ENCODE assay signal across 13 cellular contexts in the genomic region with DNA sequence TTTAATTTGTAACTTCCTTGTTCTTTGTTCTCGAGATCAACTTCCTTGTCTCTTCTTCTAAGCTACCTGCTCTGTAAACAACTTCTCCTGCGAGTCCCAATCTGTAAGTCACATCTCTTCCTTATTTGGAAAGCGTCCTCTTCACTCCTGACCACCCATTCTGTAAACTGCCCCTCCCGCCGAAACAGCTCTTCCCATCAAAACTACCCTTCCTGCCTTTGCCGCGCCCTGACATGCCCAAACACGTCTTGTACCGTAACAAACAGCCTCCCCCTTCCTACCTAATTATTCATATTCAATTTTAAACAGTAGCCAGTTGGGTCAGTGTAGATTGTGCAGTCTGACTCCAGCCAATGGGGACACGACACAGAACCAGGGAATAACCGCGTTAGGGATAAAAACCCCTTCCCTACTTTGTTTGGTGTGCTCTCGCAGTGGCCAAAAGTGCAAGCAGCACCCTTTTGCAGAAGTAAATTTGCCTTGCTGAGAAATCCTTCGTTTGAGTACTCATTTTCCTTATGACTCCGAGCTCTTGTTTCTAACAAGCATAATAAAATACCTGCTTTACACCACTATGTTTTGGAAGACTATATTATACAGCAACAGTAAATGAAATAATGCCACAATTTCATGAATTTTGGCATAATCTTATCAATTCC. TPM values are rescaled to one million over a fixed set of nuclear protein-coding genes. Genes with fewer than 3 reads are reported as not detected.
A peak's percentile ranks its signal among the peaks of the same experiment; 100 is the strongest.
DNase-seq lines count a peak whose midpoint lies in the region; ATAC-seq, FAIRE-seq and TF ChIP-seq lines count a peak whose summit lies in the region.
"Had no signal": no experiment of that assay in that cellular context is flagged by ENCODE, and none has a peak within 500 bp of the region (broad histone marks: within the 10 kb centered on the region; RNA-seq: fewer than 3 reads in every experiment).

No MANE protein-coding gene starts in this region.

- TF ChIP-seq EP300 in H1 (IDR thresholded peaks at IDR 0.05; ENCODE audit: borderline replicate concordance in 1 of 2, low read depth in 2 of 2, low read length in 2 of 2) = no peak

- H3K4me3 Mint-ChIP-seq in activated naive CD8-positive, alpha-beta T cell treated with anti-CD3 and anti-CD28 coated beads, Interleukin-2, amount 10 ng/mL, durations not matched to agents 7 days and 5 days = no peak overlapping the region
- no peak overlapping the region for H3K4me3 Mint-ChIP-seq in activated naive CD8-positive, alpha-beta T cell treated with anti-CD3 and anti-CD28 coated beads, Interleukin-2, amount 50 U/mL, for 24 hours
- H3K4me3 Mint-ChIP-seq in stimulated activated naive B cell treated with anti-CD40 and anti-IgM and Interleukin-4, amounts not matched to agents 10 μg/mL and 1 μg/mL and 100 μg/mL, for 72 hours = peak overlapping the region in 1 of 2 donors; percentile 1
- H3K4me3 Mint-ChIP-seq: HFFc6 had no signal

- peaks cover 2 to 11% of the 10 kb centered on the region in 2 experiments; a peak in 3 of 4 replicates for H3K9me3 ChIP-seq in H1 (ENCODE audit: insufficient read depth in 2 of 2, low read depth in 1 of 2, low read length in 1 of 2)

- peak; percentile 58 for FAIRE-seq in H1 (lab: Jason Lieb, UNC)
- FAIRE-seq: kidney had no signal

- no peak overlapping the region for H4K5ac ChIP-seq in H1 (ENCODE audit: insufficient read length, low read depth, low read length)

- no peak overlapping the region for H3K14ac ChIP-seq in H1 (ENCODE audit: insufficient read length)

- no peak overlapping the region for H2BK20ac ChIP-seq in H1 (ENCODE audit: low read length)

- no peaks in the 10 kb centered on the region for H3K23me2 ChIP-seq in H1 (ENCODE audit: low read depth, low read length)

- peaks cover 4% of the 10 kb centered on the region for H3K79me1 ChIP-seq in H1 (ENCODE audit: low read depth, low read length)

- no peaks in the 10 kb centered on the region for H3K4me1 ChIP-seq in H1 (replicated peaks in 1 of 4; ENCODE audit: control insufficient read depth in 3 of 4, insufficient read depth in 4 of 4, low read length in 3 of 4)
- H3K4me1 ChIP-seq: parathyroid adenoma had no signal

- H4K20me1 ChIP-seq in H1 (replicated peaks in 1 of 2; ENCODE audit: control insufficient read depth in 1 of 2, insufficient read depth in 2 of 2, low read length in 2 of 2) = peaks cover 0 to 2% of the 10 kb centered on the region in 2 experiments

- H4K91ac ChIP-seq in H1 (replicated peaks; ENCODE audit: insufficient read length, low read length) = peak overlapping the region; percentile 54

- no peak overlapping the region for H2AFZ ChIP-seq in H1 (ENCODE audit: low read length)
- H2AFZ ChIP-seq: parathyroid adenoma had no signal

- H3K79me2 ChIP-seq in H1 (ENCODE audit: control insufficient read depth in 1 of 2, insufficient read depth in 2 of 2, low read length in 2 of 2) = peaks cover 3 to 82% of the 10 kb centered on the region in 2 experiments; a peak in 3 of 4 replicates

- H2BK5ac ChIP-seq in H1 (ENCODE audit: low read depth, low read length) = peak overlapping the region; percentile 86; the same call in 1 of the 2 replicates

- H3K4me1 Mint-ChIP-seq in activated naive CD8-positive, alpha-beta T cell treated with anti-CD3 and anti-CD28 coated beads, Interleukin-2, amount 10 ng/mL, durations not matched to agents 7 days and 5 days = peaks cover 5% of the 10 kb centered on the region
- peaks cover 18% of the 10 kb centered on the region for H3K4me1 Mint-ChIP-seq in activated naive CD8-positive, alpha-beta T cell treated with anti-CD3 and anti-CD28 coated beads, Interleukin-2, amount 50 U/mL, for 24 hours
- H3K4me1 Mint-ChIP-seq in stimulated activated naive B cell treated with anti-CD40 and anti-IgM and Interleukin-4, amounts not matched to agents 10 μg/mL and 1 μg/mL and 100 μg/mL, for 72 hours = peaks cover 10 to 21% of the 10 kb centered on the region in 2 donors

- ATAC-seq in activated naive CD8-positive, alpha-beta T cell treated with anti-CD3 and anti-CD28 coated beads, Interleukin-2, amount 10 ng/mL, durations not matched to agents 7 days and 5 days (ENCODE audit: low read depth) = no peak
- no peak for ATAC-seq in activated naive CD8-positive, alpha-beta T cell treated with anti-CD3 and anti-CD28 coated beads, Interleukin-2, amount 50 U/mL, for 24 hours
- no peak for ATAC-seq in stimulated activated naive B cell treated with anti-CD40 and anti-IgM and Interleukin-4, amounts not matched to agents 10 μg/mL and 1 μg/mL and 100 μg/mL, for 72 hours (replicated peaks)

- POLR2A ChIA-PET in activated naive CD8-positive, alpha-beta T cell treated with anti-CD3 and anti-CD28 coated beads, Interleukin-2, amount 10 ng/mL, durations not matched to agents 7 days and 5 days (lab: Charles Lee) = no interaction called here
- POLR2A ChIA-PET in H1 (lab: Charles Lee; ENCODE audit: partially characterized antibody) = interaction anchor here (0.6 to 2.6 kb wide), 6 partner anchors 9 to 65 kb away, joined by 3 to 14 read pairs (median 4); partner anchors contain the start of genes KATNAL2 and PIAS2

- H3K27me3 ChIP-seq in H1 (replicated peaks in 1 of 4; ENCODE audit: control insufficient read depth in 3 of 4, extremely low read depth in 1 of 4, insufficient read depth in 3 of 4, low read length in 3 of 4) = no peaks in the 10 kb centered on the region

- H3K18ac ChIP-seq in H1 (ENCODE audit: extremely low read depth, low read length) = no peak overlapping the region

- no peak overlapping the region for H2BK120ac ChIP-seq in H1 (replicated peaks; ENCODE audit: low read depth, low read length)

- H3K27me3 Mint-ChIP-seq in activated naive CD8-positive, alpha-beta T cell treated with anti-CD3 and anti-CD28 coated beads, Interleukin-2, amount 10 ng/mL, durations not matched to agents 7 days and 5 days = no peaks in the 10 kb centered on the region
- no peaks in the 10 kb centered on the region for H3K27me3 Mint-ChIP-seq in activated naive CD8-positive, alpha-beta T cell treated with anti-CD3 and anti-CD28 coated beads, Interleukin-2, amount 50 U/mL, for 24 hours
- no peaks in the 10 kb centered on the region for H3K27me3 Mint-ChIP-seq in stimulated activated naive B cell treated with anti-CD40 and anti-IgM and Interleukin-4, amounts not matched to agents 10 μg/mL and 1 μg/mL and 100 μg/mL, for 72 hours

- H4K8ac ChIP-seq in H1 (ENCODE audit: extremely low read depth, insufficient read depth, low read length) = no peak overlapping the region

- H2AK5ac ChIP-seq in H1 (ENCODE audit: low read depth, low read length) = no peak overlapping the region; the same call in 1 of the 2 replicates

- H3K36me3 ChIP-seq in H1 (ENCODE audit: control insufficient read depth in 2 of 4, insufficient read depth in 4 of 4, low read length in 3 of 4) = peaks cover 0 to 25% (median 6%) of the 10 kb centered on the region in 4 experiments; a peak in 3 of 8 replicates

- no peak for TF ChIP-seq RAD21 in H1 (IDR thresholded peaks at IDR 0.05 in 1 of 2, conservative IDR thresholded peaks at IDR 0.05 in 1 of 2; ENCODE audit: low read depth in 2 of 2, low read length in 2 of 2)

- DNase-seq in activated naive CD8-positive, alpha-beta T cell treated with anti-CD3 and anti-CD28 coated beads, Interleukin-2, amount 10 ng/mL, durations not matched to agents 7 days and 5 days = no peak
- DNase-seq in activated naive CD8-positive, alpha-beta T cell treated with anti-CD3 and anti-CD28 coated beads, Interleukin-2, amount 50 U/mL, for 24 hours = no peak
- peak; percentile 8 for DNase-seq in OCI-M1 (lab: John Stamatoyannopoulos, UW)
- DNase-seq in H1 (ENCODE audit: low read depth in 1 of 2, low spot score in 2 of 2) = no peak
- no peak for DNase-seq in stimulated activated naive B cell treated with anti-CD40 and anti-IgM and Interleukin-4, amounts not matched to agents 10 μg/mL and 1 μg/mL and 100 μg/mL, for 72 hours
- no peak for DNase-seq in NCI-H82 treated with DMSO at 0.1 percent for 48 hours (lab: John Stamatoyannopoulos, UW; ENCODE audit: unreplicated experiment)
- DNase-seq in hippocampal formation (lab: John Stamatoyannopoulos, UW) = no peak
- no peak for DNase-seq in ecto neural progenitor cell (ENCODE audit: low spot score)
- DNase-seq: central memory CD4-positive, alpha-beta T cell; HFFc6; kidney; substantia nigra had no signal

- peaks cover 52% of the 10 kb centered on the region for H3K36me3 Mint-ChIP-seq in activated naive CD8-positive, alpha-beta T cell treated with anti-CD3 and anti-CD28 coated beads, Interleukin-2, amount 10 ng/mL, durations not matched to agents 7 days and 5 days
- H3K36me3 Mint-ChIP-seq in activated naive CD8-positive, alpha-beta T cell treated with anti-CD3 and anti-CD28 coated beads, Interleukin-2, amount 50 U/mL, for 24 hours (ENCODE audit: low read depth) = peaks cover 67% of the 10 kb centered on the region
- H3K36me3 Mint-ChIP-seq in stimulated activated naive B cell treated with anti-CD40 and anti-IgM and Interleukin-4, amounts not matched to agents 10 μg/mL and 1 μg/mL and 100 μg/mL, for 72 hours = peaks cover 53 to 74% of the 10 kb centered on the region in 2 donors

- H3K9ac ChIP-seq in H1 (replicated peaks in 1 of 4; ENCODE audit: extremely low read depth in 1 of 4, low read depth in 3 of 4, low read length in 3 of 4) = no peak overlapping the region; a peak in 2 of 7 replicates
- H3K9ac ChIP-seq: parathyroid adenoma had no signal

- no peak overlapping the region for H3K4ac ChIP-seq in H1 (replicated peaks; ENCODE audit: insufficient read length, low read depth, low read length)

- no peak overlapping the region for H2BK12ac ChIP-seq in H1 (ENCODE audit: low read depth, low read length)

- H2BK15ac ChIP-seq in H1 (ENCODE audit: low read length) = no peak overlapping the region

- CTCF ChIA-PET in H1 (lab: Charles Lee; ENCODE audit: partially characterized antibody) = interaction anchor here (0.6 to 1.1 kb wide), 3 partner anchors 8 to 433 kb away, joined by 3 read pairs; no protein-coding TSS in a partner anchor

- peaks cover 32% of the 10 kb centered on the region for H3K9me3 Mint-ChIP-seq in activated naive CD8-positive, alpha-beta T cell treated with anti-CD3 and anti-CD28 coated beads, Interleukin-2, amount 10 ng/mL, durations not matched to agents 7 days and 5 days
- H3K9me3 Mint-ChIP-seq in activated naive CD8-positive, alpha-beta T cell treated with anti-CD3 and anti-CD28 coated beads, Interleukin-2, amount 50 U/mL, for 24 hours = peaks cover 43% of the 10 kb centered on the region
- H3K9me3 Mint-ChIP-seq in stimulated activated naive B cell treated with anti-CD40 and anti-IgM and Interleukin-4, amounts not matched to agents 10 μg/mL and 1 μg/mL and 100 μg/mL, for 72 hours = peaks cover 19% of the 10 kb centered on the region in 2 donors

- H3K56ac ChIP-seq in H1 (replicated peaks; ENCODE audit: insufficient read length, low read depth, low read length) = no peak overlapping the region

- 0 out of 3 replicates have a peak, but pooled peaks of 1 of the 2 experiments have one; percentile 14 for TF ChIP-seq POLR2A in H1 (IDR thresholded peaks at IDR 0.05; ENCODE audit: control extremely low read depth in 1 of 2, low read depth in 2 of 2, low read length in 2 of 2)

- peak overlapping the region; percentile 22 to 47; a peak in 3 of 4 replicates for H3K4me2 ChIP-seq in H1 (ENCODE audit: insufficient read depth in 1 of 2, low read depth in 2 of 2, low read length in 2 of 2)

- H3K27ac Mint-ChIP-seq in activated naive CD8-positive, alpha-beta T cell treated with anti-CD3 and anti-CD28 coated beads, Interleukin-2, amount 10 ng/mL, durations not matched to agents 7 days and 5 days = peak overlapping the region; percentile 11
- no peak overlapping the region for H3K27ac Mint-ChIP-seq in activated naive CD8-positive, alpha-beta T cell treated with anti-CD3 and anti-CD28 coated beads, Interleukin-2, amount 50 U/mL, for 24 hours
- peak overlapping the region; percentile 85 for H3K27ac Mint-ChIP-seq in stimulated activated naive B cell treated with anti-CD40 and anti-IgM and Interleukin-4, amounts not matched to agents 10 μg/mL and 1 μg/mL and 100 μg/mL, for 72 hours
- H3K27ac Mint-ChIP-seq: HFFc6 had no signal

- H3K27ac ChIP-seq in H1 (ENCODE audit: low read depth, low read length) = peak overlapping the region; percentile 73; the same call in 1 of the 2 replicates
- H3K27ac ChIP-seq: parathyroid adenoma had no signal

- no peak overlapping the region for H3K4me3 ChIP-seq in H1 (ENCODE audit: extremely low read depth in 1 of 4, insufficient read depth in 2 of 4, low read depth in 3 of 4, low read length in 4 of 4)

- no peak overlapping the region for H3K23ac ChIP-seq in H1 (ENCODE audit: insufficient read length)

- 49% methylated on average over 15 of the region's 15 CpGs; no CpG with 5 or more reads in 1 of the 2 experiments for WGBS in H1 (ENCODE audit: extremely low coverage in 1 of 2, insufficient coverage in 1 of 2, insufficient read length in 1 of 2, insufficient replicate concordance in 2 of 2, low coverage in 1 of 2, low lambda C conversion rate in 2 of 2, missing lambda C conversion rate in 1 of 2), 2 experiments

- no peak for TF ChIP-seq CTCF in H1 (IDR thresholded peaks at IDR 0.05; ENCODE audit: control extremely low read depth in 1 of 3, insufficient read depth in 1 of 3, low read depth in 1 of 3, low read length in 3 of 3)

RNA-seq across cellular contexts. Expression of gene PIAS2, which starts 39.8 kb away (rescaled TPM):
- total RNA-seq in activated naive CD8-positive, alpha-beta T cell treated with anti-CD3 and anti-CD28 coated beads, Interleukin-2, amount 10 ng/mL, durations not matched to agents 7 days and 5 days = 10 to 100 TPM; 34.4 to 34.6 TPM
- total RNA-seq in H1 (2021; fragmentation: NEBNext Ultra II Directional; extraction: Animal tissue kit (Norgen Biotek cat#: 25700)) = 52.9 and 53.9 TPM in 2 replicates
- polyA plus RNA-seq in H1 (2011; rRNA removed) = 20.1 and 22.8 TPM in 2 replicates
- polyA plus RNA-seq in H1 (2011; cell fraction: cytosol; rRNA removed) = 13.0 TPM
- 23.3 TPM for polyA plus RNA-seq in H1 (2011; cell fraction: nucleus; rRNA removed)
- 17.1 to 31.6 TPM (median 22.4 TPM) in 4 replicates for polyA plus RNA-seq in H1 (2012, experiment 1 of 2)
- 3.7 TPM for polyA plus RNA-seq in H1 (2012, experiment 2 of 2)
- polyA plus RNA-seq in H1 (2013, experiment 1 of 2) = 37.5 TPM
- 37.9 TPM for polyA plus RNA-seq in H1 (2013, experiment 2 of 2)
- polyA minus RNA-seq in H1 (2011; rRNA and poly(A)+ RNA removed) = 41.2 and 41.9 TPM in 2 replicates
- 14.7 TPM for polyA minus RNA-seq in H1 (2011; cell fraction: cytosol; rRNA and poly(A)+ RNA removed)
- polyA minus RNA-seq in H1 (2011; cell fraction: nucleus; rRNA and poly(A)+ RNA removed) = 83.3 TPM

RNA-seq across cellular contexts. Expression of gene KATNAL2, which starts 39.9 kb away (rescaled TPM):
- total RNA-seq in activated naive CD8-positive, alpha-beta T cell treated with anti-CD3 and anti-CD28 coated beads, Interleukin-2, amount 10 ng/mL, durations not matched to agents 7 days and 5 days = under 1 TPM; 0.43 to 0.58 TPM
- total RNA-seq in H1 (2021; fragmentation: NEBNext Ultra II Directional; extraction: Animal tissue kit (Norgen Biotek cat#: 25700)) = 8.8 and 15.2 TPM in 2 replicates
- 9.7 and 10.0 TPM in 2 replicates for polyA plus RNA-seq in H1 (2011; rRNA removed)
- polyA plus RNA-seq in H1 (2011; cell fraction: cytosol; rRNA removed) = 20.6 TPM
- polyA plus RNA-seq in H1 (2011; cell fraction: nucleus; rRNA removed) = 21.1 TPM
- polyA plus RNA-seq in H1 (2012, experiment 1 of 2) = 12.2 to 16.4 TPM (median 15.8 TPM) in 4 replicates
- polyA plus RNA-seq in H1 (2012, experiment 2 of 2) = 4.1 TPM
- 13.0 TPM for polyA plus RNA-seq in H1 (2013, experiment 1 of 2)
- polyA plus RNA-seq in H1 (2013, experiment 2 of 2) = 10.2 TPM
- polyA minus RNA-seq in H1 (2011; rRNA and poly(A)+ RNA removed) = 6.7 and 10.3 TPM in 2 replicates
- 7.9 TPM for polyA minus RNA-seq in H1 (2011; cell fraction: cytosol; rRNA and poly(A)+ RNA removed)
- polyA minus RNA-seq in H1 (2011; cell fraction: nucleus; rRNA and poly(A)+ RNA removed) = 12.4 TPM
